Comparison of ENCODE assay signal across 1 cellular context in the genomic region with DNA sequence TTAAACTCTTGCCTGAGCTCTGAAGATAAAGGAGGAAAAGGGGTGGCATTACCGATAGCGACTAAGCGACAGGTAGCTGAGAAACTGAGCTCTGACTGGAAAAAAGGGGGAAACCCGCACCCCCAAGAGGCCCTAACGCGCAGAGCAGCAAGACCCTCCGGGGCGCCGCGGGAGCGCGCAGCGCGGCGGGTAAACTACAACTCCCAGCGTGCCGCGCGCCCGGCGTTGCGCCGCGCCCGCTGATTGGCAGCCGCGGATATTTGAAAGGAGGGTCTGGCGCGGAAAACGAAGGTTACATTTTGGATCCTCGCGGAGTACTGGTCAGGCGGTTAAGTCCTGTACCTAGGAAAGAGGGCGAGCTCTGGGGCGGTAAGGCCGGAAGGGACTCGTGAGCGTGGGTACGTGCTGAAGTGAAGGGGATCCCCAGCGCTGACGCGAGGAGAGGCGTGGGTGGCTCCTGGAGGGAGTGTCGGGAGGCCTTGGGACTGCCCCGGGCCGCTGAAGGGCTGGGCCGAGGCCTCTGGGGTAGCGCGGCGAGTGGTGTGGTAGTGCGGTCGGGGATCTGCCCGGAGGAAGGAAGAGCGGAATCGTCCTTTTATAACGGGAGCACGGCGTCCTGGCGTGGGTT.
TF ChIP-seq lines count a peak whose summit lies in the region.

A gene (plus strand): TSS at position 291 of the 628 bp plus-strand sequence. CDS start 468 bp downstream, outside the sequence.

TF ChIP-seq in GM12878, 131 proteins besides CTCF, POLR2A, EP300 and RAD21 (continued from another document and continues in another):
- TF ChIP-seq, protein P1, sequence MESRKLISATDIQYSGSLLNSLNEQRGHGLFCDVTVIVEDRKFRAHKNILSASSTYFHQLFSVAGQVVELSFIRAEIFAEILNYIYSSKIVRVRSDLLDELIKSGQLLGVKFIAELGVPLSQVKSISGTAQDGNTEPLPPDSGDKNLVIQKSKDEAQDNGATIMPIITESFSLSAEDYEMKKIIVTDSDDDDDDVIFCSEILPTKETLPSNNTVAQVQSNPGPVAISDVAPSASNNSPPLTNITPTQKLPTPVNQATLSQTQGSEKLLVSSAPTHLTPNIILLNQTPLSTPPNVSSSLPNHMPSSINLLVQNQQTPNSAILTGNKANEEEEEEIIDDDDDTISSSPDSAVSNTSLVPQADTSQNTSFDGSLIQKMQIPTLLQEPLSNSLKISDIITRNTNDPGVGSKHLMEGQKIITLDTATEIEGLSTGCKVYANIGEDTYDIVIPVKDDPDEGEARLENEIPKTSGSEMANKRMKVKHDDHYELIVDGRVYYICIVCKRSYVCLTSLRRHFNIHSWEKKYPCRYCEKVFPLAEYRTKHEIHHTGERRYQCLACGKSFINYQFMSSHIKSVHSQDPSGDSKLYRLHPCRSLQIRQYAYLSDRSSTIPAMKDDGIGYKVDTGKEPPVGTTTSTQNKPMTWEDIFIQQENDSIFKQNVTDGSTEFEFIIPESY (IDR thresholded peaks at IDR 0.05), result no peak
- TF ChIP-seq SREBF1 (IDR thresholded peaks at IDR 0.05; ENCODE audit: low read length) (peak; percentile 66), BHLHE40 (IDR thresholded peaks at IDR 0.05; ENCODE audit: borderline replicate concordance in 1 of 2, low read depth in 2 of 2, low read length in 1 of 2) (peak; percentile 50 to 83; a peak in 3 of 4 replicates), NR2C1 (IDR thresholded peaks at IDR 0.05) (no peak), SMARCA5 (IDR thresholded peaks at IDR 0.05) (no peak; the same call in 1 of the 2 replicates), KAT2A (conservative IDR thresholded peaks at IDR 0.05; ENCODE audit: control insufficient read depth, low read depth, low read length) (no peak), JUND (IDR thresholded peaks at IDR 0.05; ENCODE audit: low read depth, low read length) (no peak), FOXM1 (IDR thresholded peaks at IDR 0.05; ENCODE audit: low read depth, low read length) (peak; percentile 85), RAD51 (IDR thresholded peaks at IDR 0.05) (no peak), RCOR1 (conservative IDR thresholded peaks at IDR 0.05; ENCODE audit: low read depth, low read length) (no peak), ZNF274 (IDR thresholded peaks at IDR 0.05; ENCODE audit: insufficient read depth, insufficient read length) (no peak), TCF3 (IDR thresholded peaks at IDR 0.05; ENCODE audit: borderline replicate concordance, insufficient read depth, low read depth, low read length) (no peak), HCFC1 (IDR thresholded peaks at IDR 0.05; ENCODE audit: low read length) (peak; percentile 93), NRF1 (conservative IDR thresholded peaks at IDR 0.05; ENCODE audit: low read depth, low read length) (no peak; the same call in 1 of the 2 replicates), HDAC6 (IDR thresholded peaks at IDR 0.05; ENCODE audit: unreplicated experiment) (no peak), NR2C2 (IDR thresholded peaks at IDR 0.05; ENCODE audit: borderline replicate concordance, control insufficient read depth, insufficient read length, low read depth) (no peak), CREM (IDR thresholded peaks at IDR 0.05; ENCODE audit: low read depth) (peak; percentile 80), MEF2B (IDR thresholded peaks at IDR 0.05; ENCODE audit: partially characterized antibody, poor library complexity, severe bottlenecking) (peak; percentile 19), EGR1 (IDR thresholded peaks at IDR 0.05; ENCODE audit: borderline replicate concordance in 1 of 2, low read depth in 2 of 2, low read length in 2 of 2) (peak; percentile 69 to 94), KDM1A (IDR thresholded peaks at IDR 0.05; ENCODE audit: borderline replicate concordance) (no peak), CHD4 (IDR thresholded peaks at IDR 0.05) (no peak), RUNX3 (IDR thresholded peaks at IDR 0.05; ENCODE audit: low read length) (peak; percentile 59), EZH2 (IDR thresholded peaks at IDR 0.05; ENCODE audit: borderline replicate concordance, control insufficient read depth, low read depth, low read length) (no peak), IKZF2 (IDR thresholded peaks at IDR 0.05) (peak; percentile 55 to 76; a peak in 2 of 4 replicates), CREB1 (IDR thresholded peaks at IDR 0.05; ENCODE audit: low read depth) (peak; percentile 82), TARDBP (IDR thresholded peaks at IDR 0.05; ENCODE audit: borderline replicate concordance) (0 out of 2 replicates have a peak, but pooled peaks have one; percentile 45), SRF (IDR thresholded peaks at IDR 0.05; ENCODE audit: low read depth in 2 of 2, low read length in 2 of 2) (no peak), SPI1 (IDR thresholded peaks at IDR 0.05; ENCODE audit: borderline replicate concordance, insufficient read depth, low read depth, low read length) (no peak), NFYA (IDR thresholded peaks at IDR 0.05; ENCODE audit: borderline replicate concordance, low read depth, low read length) (no peak), IKZF1 (conservative IDR thresholded peaks at IDR 0.05) (peak; percentile 96), ZNF24 (IDR thresholded peaks at IDR 0.05) (no peak), RELA (IDR thresholded peaks at IDR 0.05; ENCODE audit: borderline replicate concordance, partially characterized antibody) (peak; percentile 91), BRCA1 (IDR thresholded peaks at IDR 0.05; ENCODE audit: low read depth, low read length) (no peak), SIN3A (IDR thresholded peaks at IDR 0.05; ENCODE audit: low read depth, low read length) (peak; percentile 95), MYB (IDR thresholded peaks at IDR 0.05; ENCODE audit: borderline replicate concordance, low read depth, low read length) (no peak)
- TF ChIP-seq, protein P2, sequence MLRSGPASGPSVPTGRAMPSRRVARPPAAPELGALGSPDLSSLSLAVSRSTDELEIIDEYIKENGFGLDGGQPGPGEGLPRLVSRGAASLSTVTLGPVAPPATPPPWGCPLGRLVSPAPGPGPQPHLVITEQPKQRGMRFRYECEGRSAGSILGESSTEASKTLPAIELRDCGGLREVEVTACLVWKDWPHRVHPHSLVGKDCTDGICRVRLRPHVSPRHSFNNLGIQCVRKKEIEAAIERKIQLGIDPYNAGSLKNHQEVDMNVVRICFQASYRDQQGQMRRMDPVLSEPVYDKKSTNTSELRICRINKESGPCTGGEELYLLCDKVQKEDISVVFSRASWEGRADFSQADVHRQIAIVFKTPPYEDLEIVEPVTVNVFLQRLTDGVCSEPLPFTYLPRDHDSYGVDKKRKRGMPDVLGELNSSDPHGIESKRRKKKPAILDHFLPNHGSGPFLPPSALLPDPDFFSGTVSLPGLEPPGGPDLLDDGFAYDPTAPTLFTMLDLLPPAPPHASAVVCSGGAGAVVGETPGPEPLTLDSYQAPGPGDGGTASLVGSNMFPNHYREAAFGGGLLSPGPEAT (IDR thresholded peaks at IDR 0.05; ENCODE audit: low read depth), result peak; percentile 94
- TF ChIP-seq, protein P3, sequence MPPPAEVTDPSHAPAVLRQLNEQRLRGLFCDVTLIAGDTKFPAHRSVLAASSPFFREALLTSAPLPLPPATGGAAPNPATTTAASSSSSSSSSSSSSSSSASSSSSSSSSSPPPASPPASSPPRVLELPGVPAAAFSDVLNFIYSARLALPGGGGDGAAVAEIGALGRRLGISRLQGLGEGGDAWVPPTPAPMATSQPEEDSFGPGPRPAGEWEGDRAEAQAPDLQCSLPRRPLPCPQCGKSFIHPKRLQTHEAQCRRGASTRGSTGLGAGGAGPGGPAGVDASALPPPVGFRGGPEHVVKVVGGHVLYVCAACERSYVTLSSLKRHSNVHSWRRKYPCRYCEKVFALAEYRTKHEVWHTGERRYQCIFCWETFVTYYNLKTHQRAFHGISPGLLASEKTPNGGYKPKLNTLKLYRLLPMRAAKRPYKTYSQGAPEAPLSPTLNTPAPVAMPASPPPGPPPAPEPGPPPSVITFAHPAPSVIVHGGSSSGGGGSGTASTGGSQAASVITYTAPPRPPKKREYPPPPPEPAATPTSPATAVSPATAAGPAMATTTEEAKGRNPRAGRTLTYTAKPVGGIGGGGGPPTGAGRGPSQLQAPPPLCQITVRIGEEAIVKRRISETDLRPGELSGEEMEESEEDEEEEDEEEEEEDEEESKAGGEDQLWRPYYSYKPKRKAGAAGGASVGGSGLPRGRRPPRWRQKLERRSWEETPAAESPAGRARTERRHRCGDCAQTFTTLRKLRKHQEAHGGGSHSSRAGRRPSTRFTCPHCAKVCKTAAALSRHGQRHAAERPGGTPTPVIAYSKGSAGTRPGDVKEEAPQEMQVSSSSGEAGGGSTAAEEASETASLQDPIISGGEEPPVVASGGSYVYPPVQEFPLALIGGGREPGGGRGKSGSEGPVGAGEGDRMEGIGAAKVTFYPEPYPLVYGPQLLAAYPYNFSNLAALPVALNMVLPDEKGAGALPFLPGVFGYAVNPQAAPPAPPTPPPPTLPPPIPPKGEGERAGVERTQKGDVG (CRISPR knock-in tag; IDR thresholded peaks at IDR 0.05), result no peak
- TF ChIP-seq, protein P4, sequence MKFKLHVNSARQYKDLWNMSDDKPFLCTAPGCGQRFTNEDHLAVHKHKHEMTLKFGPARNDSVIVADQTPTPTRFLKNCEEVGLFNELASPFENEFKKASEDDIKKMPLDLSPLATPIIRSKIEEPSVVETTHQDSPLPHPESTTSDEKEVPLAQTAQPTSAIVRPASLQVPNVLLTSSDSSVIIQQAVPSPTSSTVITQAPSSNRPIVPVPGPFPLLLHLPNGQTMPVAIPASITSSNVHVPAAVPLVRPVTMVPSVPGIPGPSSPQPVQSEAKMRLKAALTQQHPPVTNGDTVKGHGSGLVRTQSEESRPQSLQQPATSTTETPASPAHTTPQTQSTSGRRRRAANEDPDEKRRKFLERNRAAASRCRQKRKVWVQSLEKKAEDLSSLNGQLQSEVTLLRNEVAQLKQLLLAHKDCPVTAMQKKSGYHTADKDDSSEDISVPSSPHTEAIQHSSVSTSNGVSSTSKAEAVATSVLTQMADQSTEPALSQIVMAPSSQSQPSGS (IDR thresholded peaks at IDR 0.05; ENCODE audit: low read length), result no peak
- TF ChIP-seq, protein P5, sequence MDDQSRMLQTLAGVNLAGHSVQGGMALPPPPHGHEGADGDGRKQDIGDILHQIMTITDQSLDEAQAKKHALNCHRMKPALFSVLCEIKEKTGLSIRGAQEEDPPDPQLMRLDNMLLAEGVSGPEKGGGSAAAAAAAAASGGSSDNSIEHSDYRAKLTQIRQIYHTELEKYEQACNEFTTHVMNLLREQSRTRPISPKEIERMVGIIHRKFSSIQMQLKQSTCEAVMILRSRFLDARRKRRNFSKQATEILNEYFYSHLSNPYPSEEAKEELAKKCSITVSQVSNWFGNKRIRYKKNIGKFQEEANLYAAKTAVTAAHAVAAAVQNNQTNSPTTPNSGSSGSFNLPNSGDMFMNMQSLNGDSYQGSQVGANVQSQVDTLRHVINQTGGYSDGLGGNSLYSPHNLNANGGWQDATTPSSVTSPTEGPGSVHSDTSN (IDR thresholded peaks at IDR 0.05; ENCODE audit: insufficient replicate concordance, low read depth, low read length), result peak; percentile 85
- TF ChIP-seq, protein P6, sequence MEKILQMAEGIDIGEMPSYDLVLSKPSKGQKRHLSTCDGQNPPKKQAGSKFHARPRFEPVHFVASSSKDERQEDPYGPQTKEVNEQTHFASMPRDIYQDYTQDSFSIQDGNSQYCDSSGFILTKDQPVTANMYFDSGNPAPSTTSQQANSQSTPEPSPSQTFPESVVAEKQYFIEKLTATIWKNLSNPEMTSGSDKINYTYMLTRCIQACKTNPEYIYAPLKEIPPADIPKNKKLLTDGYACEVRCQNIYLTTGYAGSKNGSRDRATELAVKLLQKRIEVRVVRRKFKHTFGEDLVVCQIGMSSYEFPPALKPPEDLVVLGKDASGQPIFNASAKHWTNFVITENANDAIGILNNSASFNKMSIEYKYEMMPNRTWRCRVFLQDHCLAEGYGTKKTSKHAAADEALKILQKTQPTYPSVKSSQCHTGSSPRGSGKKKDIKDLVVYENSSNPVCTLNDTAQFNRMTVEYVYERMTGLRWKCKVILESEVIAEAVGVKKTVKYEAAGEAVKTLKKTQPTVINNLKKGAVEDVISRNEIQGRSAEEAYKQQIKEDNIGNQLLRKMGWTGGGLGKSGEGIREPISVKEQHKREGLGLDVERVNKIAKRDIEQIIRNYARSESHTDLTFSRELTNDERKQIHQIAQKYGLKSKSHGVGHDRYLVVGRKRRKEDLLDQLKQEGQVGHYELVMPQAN (conservative IDR thresholded peaks at IDR 0.05), result peak; percentile 98
- TF ChIP-seq, protein P7, sequence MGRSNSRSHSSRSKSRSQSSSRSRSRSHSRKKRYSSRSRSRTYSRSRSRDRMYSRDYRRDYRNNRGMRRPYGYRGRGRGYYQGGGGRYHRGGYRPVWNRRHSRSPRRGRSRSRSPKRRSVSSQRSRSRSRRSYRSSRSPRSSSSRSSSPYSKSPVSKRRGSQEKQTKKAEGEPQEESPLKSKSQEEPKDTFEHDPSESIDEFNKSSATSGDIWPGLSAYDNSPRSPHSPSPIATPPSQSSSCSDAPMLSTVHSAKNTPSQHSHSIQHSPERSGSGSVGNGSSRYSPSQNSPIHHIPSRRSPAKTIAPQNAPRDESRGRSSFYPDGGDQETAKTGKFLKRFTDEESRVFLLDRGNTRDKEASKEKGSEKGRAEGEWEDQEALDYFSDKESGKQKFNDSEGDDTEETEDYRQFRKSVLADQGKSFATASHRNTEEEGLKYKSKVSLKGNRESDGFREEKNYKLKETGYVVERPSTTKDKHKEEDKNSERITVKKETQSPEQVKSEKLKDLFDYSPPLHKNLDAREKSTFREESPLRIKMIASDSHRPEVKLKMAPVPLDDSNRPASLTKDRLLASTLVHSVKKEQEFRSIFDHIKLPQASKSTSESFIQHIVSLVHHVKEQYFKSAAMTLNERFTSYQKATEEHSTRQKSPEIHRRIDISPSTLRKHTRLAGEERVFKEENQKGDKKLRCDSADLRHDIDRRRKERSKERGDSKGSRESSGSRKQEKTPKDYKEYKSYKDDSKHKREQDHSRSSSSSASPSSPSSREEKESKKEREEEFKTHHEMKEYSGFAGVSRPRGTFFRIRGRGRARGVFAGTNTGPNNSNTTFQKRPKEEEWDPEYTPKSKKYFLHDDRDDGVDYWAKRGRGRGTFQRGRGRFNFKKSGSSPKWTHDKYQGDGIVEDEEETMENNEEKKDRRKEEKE (IDR thresholded peaks at IDR 0.05), result no peak
- TF ChIP-seq, protein P8, sequence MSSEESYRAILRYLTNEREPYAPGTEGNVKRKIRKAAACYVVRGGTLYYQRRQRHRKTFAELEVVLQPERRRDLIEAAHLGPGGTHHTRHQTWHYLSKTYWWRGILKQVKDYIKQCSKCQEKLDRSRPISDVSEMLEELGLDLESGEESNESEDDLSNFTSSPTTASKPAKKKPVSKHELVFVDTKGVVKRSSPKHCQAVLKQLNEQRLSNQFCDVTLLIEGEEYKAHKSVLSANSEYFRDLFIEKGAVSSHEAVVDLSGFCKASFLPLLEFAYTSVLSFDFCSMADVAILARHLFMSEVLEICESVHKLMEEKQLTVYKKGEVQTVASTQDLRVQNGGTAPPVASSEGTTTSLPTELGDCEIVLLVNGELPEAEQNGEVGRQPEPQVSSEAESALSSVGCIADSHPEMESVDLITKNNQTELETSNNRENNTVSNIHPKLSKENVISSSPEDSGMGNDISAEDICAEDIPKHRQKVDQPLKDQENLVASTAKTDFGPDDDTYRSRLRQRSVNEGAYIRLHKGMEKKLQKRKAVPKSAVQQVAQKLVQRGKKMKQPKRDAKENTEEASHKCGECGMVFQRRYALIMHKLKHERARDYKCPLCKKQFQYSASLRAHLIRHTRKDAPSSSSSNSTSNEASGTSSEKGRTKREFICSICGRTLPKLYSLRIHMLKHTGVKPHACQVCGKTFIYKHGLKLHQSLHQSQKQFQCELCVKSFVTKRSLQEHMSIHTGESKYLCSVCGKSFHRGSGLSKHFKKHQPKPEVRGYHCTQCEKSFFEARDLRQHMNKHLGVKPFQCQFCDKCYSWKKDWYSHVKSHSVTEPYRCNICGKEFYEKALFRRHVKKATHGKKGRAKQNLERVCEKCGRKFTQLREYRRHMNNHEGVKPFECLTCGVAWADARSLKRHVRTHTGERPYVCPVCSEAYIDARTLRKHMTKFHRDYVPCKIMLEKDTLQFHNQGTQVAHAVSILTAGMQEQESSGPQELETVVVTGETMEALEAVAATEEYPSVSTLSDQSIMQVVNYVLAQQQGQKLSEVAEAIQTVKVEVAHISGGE (CRISPR knock-in tag; IDR thresholded peaks at IDR 0.05), result no peak
